In genomic region chr11:72975778-72976520, GRCh38 we compare ENCODE assay signal across 8 cellular contexts.
DNase-seq lines count a peak whose midpoint lies in the region; ATAC-seq and TF ChIP-seq lines count a peak whose summit lies in the region.
"Had no signal": no experiment of that assay in that cellular context is flagged by ENCODE, and none has a peak within 500 bp of the region (broad histone marks: within the 10 kb centered on the region; RNA-seq: fewer than 3 reads in every experiment).

No MANE protein-coding gene starts in this region.

- H3K56ac ChIP-seq in IMR-90 (ENCODE audit: extremely low read depth, insufficient read depth, low read length): no peak overlapping the region

- H3K23ac ChIP-seq in IMR-90 (ENCODE audit: low read depth, low read length): 0 out of 2 replicates have a peak overlapping the region, but pooled peaks have one; percentile 8

- peak overlapping the region; percentile 90 for H3K18ac ChIP-seq in IMR-90 (ENCODE audit: low read depth, low read length)

- peak overlapping the region; percentile 42 for H3K27ac Mint-ChIP-seq in activated B cell treated with CpG ODN at 0.5 μM for 24 hours

- DNase-seq in IMR-90: peak; percentile 96
- no peak for DNase-seq in activated B cell treated with CpG ODN at 0.5 μM for 24 hours
- no peak for DNase-seq in right atrium auricular region (ENCODE audit: low spot score)
- DNase-seq: NCI-H1417 had no signal

- TF ChIP-seq CTCF in IMR-90 (conservative IDR thresholded peaks at IDR 0.05; ENCODE audit: low read depth, low read length): no peak
- no peak for TF ChIP-seq CTCF in activated B cell treated with CpG ODN at 0.5 μM for 24 hours (IDR thresholded peaks at IDR 0.05)
- no peak for TF ChIP-seq CTCF in right atrium auricular region (IDR thresholded peaks at IDR 0.05)

- TF ChIP-seq POLR2A in IMR-90 (IDR thresholded peaks at IDR 0.05; ENCODE audit: low read depth, low read length) (no peak), GM18505 (IDR thresholded peaks at IDR 0.05; ENCODE audit: borderline replicate concordance, extremely low read depth, insufficient read depth, insufficient read length) (no peak)

- no peaks in the 10 kb centered on the region for H3K36me3 ChIP-seq in IMR-90 (ENCODE audit: control insufficient read depth, insufficient read depth, low read length)
- no peaks in the 10 kb centered on the region for H3K36me3 ChIP-seq in right atrium auricular region
- H3K36me3 ChIP-seq in subcutaneous abdominal adipose tissue (ENCODE audit: control insufficient read depth in 5 of 5, insufficient read depth in 5 of 5, low read length in 5 of 5): peaks cover 0 to 5% (median 0%) of the 10 kb centered on the region in 5 donors

- no TSS peak for BruUV-seq in IMR-90 (replicated peaks; lab: Mats Ljungman, UMichigan)

- no peak overlapping the region for H2BK15ac ChIP-seq in IMR-90 (ENCODE audit: low read depth, low read length)

- no peak overlapping the region; the same call in 1 of the 2 replicates for H2BK20ac ChIP-seq in IMR-90 (ENCODE audit: low read depth, low read length)

- H4K5ac ChIP-seq in IMR-90 (ENCODE audit: low read depth, low read length): peak overlapping the region; percentile 83; the same call in 1 of the 2 replicates

- H3K4ac ChIP-seq in IMR-90 (ENCODE audit: low read depth, low read length): peak overlapping the region; percentile 45; the same call in 1 of the 2 replicates

- no peak overlapping the region; the same call in 1 of the 2 replicates for H2BK120ac ChIP-seq in IMR-90 (ENCODE audit: low read depth, low read length)

- H4K91ac ChIP-seq in IMR-90 (ENCODE audit: insufficient read depth, low read depth, low read length): no peak overlapping the region

- CTCF ChIA-PET in IMR-90 (lab: Yijun Ruan, JAX): interaction anchor here (0.5 kb wide), 1 partner anchor 8 kb away, joined by 3 read pairs; no protein-coding TSS in a partner anchor
- CTCF ChIA-PET in activated B cell treated with CpG ODN at 0.5 μM for 24 hours (lab: Charles Lee): no interaction called here

- in situ Hi-C loops in IMR-90 (cut with MboI; ENCODE audit: low sequenced_read_pairs): no loop called here

- no peaks in the 10 kb centered on the region for H3K27me3 Mint-ChIP-seq in activated B cell treated with CpG ODN at 0.5 μM for 24 hours

- peak overlapping the region; percentile 96 for H2BK5ac ChIP-seq in IMR-90 (ENCODE audit: low read depth, low read length, poor library complexity, severe bottlenecking)

- no peak overlapping the region; the same call in 1 of the 2 replicates for H3K14ac ChIP-seq in IMR-90 (replicated peaks; ENCODE audit: low read depth, low read length)

- H3K4me3 Mint-ChIP-seq in activated B cell treated with CpG ODN at 0.5 μM for 24 hours: no peak overlapping the region

- WGBS in IMR-90 (ENCODE audit: extremely low coverage in 2 of 2, insufficient read length in 1 of 2), 2 experiments: no CpG with 5 or more reads among the region's 3 CpGs

- intact Hi-C loops in IMR-90 (cut with micrococcal nuclease): no loop called here
- intact Hi-C loops in activated B cell treated with CpG ODN at 0.5 μM for 24 hours (cut with micrococcal nuclease): no loop called here

- H3K27me3 ChIP-seq in IMR-90 (ENCODE audit: control insufficient read depth, insufficient read depth, low read length) (no peaks in the 10 kb centered on the region), right atrium auricular region (no peaks in the 10 kb centered on the region), subcutaneous abdominal adipose tissue (ENCODE audit: control insufficient read depth in 5 of 5, insufficient read depth in 4 of 5, low read length in 5 of 5) (no peaks in the 10 kb centered on the region)

- no peak for TF ChIP-seq RAD21 in IMR-90 (IDR thresholded peaks at IDR 0.05; ENCODE audit: low read length)

- peak; percentile 82 for ATAC-seq in IMR-90 (ENCODE audit: low read depth)
- peak; percentile 14 for ATAC-seq in activated B cell treated with CpG ODN at 0.5 μM for 24 hours (ENCODE audit: low read depth)
- ATAC-seq in GM18505 (IDR thresholded peaks at IDR 0.05; ENCODE audit: unreplicated experiment): no peak
- ATAC-seq in HG03457 (IDR thresholded peaks at IDR 0.05; ENCODE audit: unreplicated experiment): no peak
- ATAC-seq in GM19463 (IDR thresholded peaks at IDR 0.05; ENCODE audit: unreplicated experiment): no peak

- H2AFZ ChIP-seq in IMR-90 (replicated peaks; ENCODE audit: low read length, poor library complexity): no peak overlapping the region

- dilution Hi-C loops in IMR-90 (cut with HindIII; ENCODE audit: low sequenced_read_pairs, unreplicated experiment): no loop called here

- no peaks in the 10 kb centered on the region; the same call in 1 of the 2 replicates for H3K9me1 ChIP-seq in IMR-90 (ENCODE audit: insufficient read depth, low read length)

- H3K9me3 ChIP-seq in IMR-90 (ENCODE audit: control insufficient read depth, insufficient read depth, low read length) (no peaks in the 10 kb centered on the region; the same call in none of the 2 replicates), right atrium auricular region (no peaks in the 10 kb centered on the region), subcutaneous abdominal adipose tissue (ENCODE audit: control insufficient read depth in 5 of 5, low read length in 5 of 5) (no peaks in the 10 kb centered on the region)

- H3K27ac ChIP-seq in IMR-90 (ENCODE audit: insufficient read depth, low read length) (peak overlapping the region; percentile 97; the same call in 1 of the 2 replicates), right atrium auricular region (peak overlapping the region; percentile 61 to 66), subcutaneous abdominal adipose tissue (ENCODE audit: low read depth, low read length) (peak overlapping the region; percentile 27)

- no peak overlapping the region for H3K9ac ChIP-seq in IMR-90 (ENCODE audit: low read depth, low read length)
- H3K9ac ChIP-seq in subcutaneous abdominal adipose tissue (ENCODE audit: low read length in 5 of 5): no peak overlapping the region

- H3K4me3 ChIP-seq in IMR-90 (ENCODE audit: insufficient read depth, low read depth, low read length): no peak overlapping the region
- H3K4me3 ChIP-seq in right atrium auricular region: no peak overlapping the region
- H3K4me3 ChIP-seq in subcutaneous abdominal adipose tissue (ENCODE audit: low read depth in 1 of 5, low read length in 5 of 5): no peak overlapping the region

- POLR2A ChIA-PET in IMR-90 (lab: Charles Lee; ENCODE audit: unreplicated experiment) (no interaction called here), activated B cell treated with CpG ODN at 0.5 μM for 24 hours (lab: Charles Lee) (interaction anchor here (0.6 kb wide), 1 partner anchor 70 kb away, joined by 4 read pairs; no protein-coding TSS in a partner anchor)

- H3K4me2 ChIP-seq in IMR-90 (ENCODE audit: low read depth, low read length): peak overlapping the region; percentile 31; the same call in 1 of the 2 replicates

- no peak overlapping the region for H2AK9ac ChIP-seq in IMR-90 (replicated peaks; ENCODE audit: low read depth, low read length, poor library complexity)

- H3K36me3 Mint-ChIP-seq in activated B cell treated with CpG ODN at 0.5 μM for 24 hours (ENCODE audit: low read depth): peaks cover 83% of the 10 kb centered on the region

- peaks cover 9% of the 10 kb centered on the region for H4K20me1 ChIP-seq in IMR-90 (ENCODE audit: insufficient read depth, low read length)

- H3K4me1 Mint-ChIP-seq in activated B cell treated with CpG ODN at 0.5 μM for 24 hours: peaks cover 64% of the 10 kb centered on the region

- peaks cover 6% of the 10 kb centered on the region for H3K9me3 Mint-ChIP-seq in activated B cell treated with CpG ODN at 0.5 μM for 24 hours

- peak overlapping the region; percentile 86 for H2AK5ac ChIP-seq in IMR-90 (ENCODE audit: low read depth, low read length)

- H3K79me1 ChIP-seq in IMR-90 (ENCODE audit: low read depth in 1 of 2, low read length in 2 of 2): peaks cover 22 to 35% of the 10 kb centered on the region in 2 experiments

- H3K4me1 ChIP-seq in IMR-90 (ENCODE audit: control insufficient read depth, insufficient read depth, low read length): peaks cover 10% of the 10 kb centered on the region
- H3K4me1 ChIP-seq in right atrium auricular region: peaks cover 0 to 21% of the 10 kb centered on the region in 2 donors
- H3K4me1 ChIP-seq in subcutaneous abdominal adipose tissue (ENCODE audit: control insufficient read depth in 5 of 5, insufficient read depth in 5 of 5, low read length in 5 of 5): peaks cover 0 to 9% (median 0%) of the 10 kb centered on the region in 5 donors

- peak overlapping the region in 1 of 2 experiments; percentile 28; a peak in 1 of 4 replicates for H4K8ac ChIP-seq in IMR-90 (ENCODE audit: low read depth in 2 of 2, low read length in 2 of 2)

TF ChIP-seq in IMR-90, 13 proteins besides CTCF, POLR2A, EP300 and RAD21 (continues in another document):
- no peak for TF ChIP-seq ELK1 (IDR thresholded peaks at IDR 0.05; ENCODE audit: borderline replicate concordance, low read depth, low read length)
- no peak for TF ChIP-seq RFX5 (IDR thresholded peaks at IDR 0.05; ENCODE audit: low read depth, low read length)
- peak; percentile 32; the same call in 1 of the 2 replicates for TF ChIP-seq FOS (IDR thresholded peaks at IDR 0.05; ENCODE audit: low read depth, low read length)
- TF ChIP-seq RCOR1 (IDR thresholded peaks at IDR 0.05; ENCODE audit: insufficient replicate concordance, low read length): no peak
- TF ChIP-seq SMC3 (IDR thresholded peaks at IDR 0.05; ENCODE audit: low read depth, low read length): no peak
- peak; percentile 100 for TF ChIP-seq CEBPB (IDR thresholded peaks at IDR 0.05; ENCODE audit: low read depth, low read length)
- no peak for TF ChIP-seq MXI1 (IDR thresholded peaks at IDR 0.05; ENCODE audit: borderline replicate concordance, low read depth, low read length)
- TF ChIP-seq USF2 (IDR thresholded peaks at IDR 0.05; ENCODE audit: low read depth, low read length): peak; percentile 50; the same call in 1 of the 2 replicates
- no peak for TF ChIP-seq MAFK (IDR thresholded peaks at IDR 0.05; ENCODE audit: low read depth, low read length)

Comparison
In these comparisons a context has a peak if more than half of its experiments do, and no peak if none do; other contexts are left out.
1. ATAC-seq: peak in IMR-90 (single experiment) and activated B cell treated with CpG ODN at 0.5 μM for 24 hours (single experiment); none in GM18505 (single experiment), HG03457 (single experiment) and GM19463 (single experiment).
2. H3K27ac ChIP-seq: peak in every context shown above with its lines; median percentile 97 in IMR-90; 64 in right atrium auricular region; 27 in subcutaneous abdominal adipose tissue.